Comparison of ENCODE assay signal across 16 cellular contexts in genomic region chr2:172251231-172251630, GRCh38.
DNase-seq lines count a peak whose midpoint lies in the region; ATAC-seq and TF ChIP-seq lines count a peak whose summit lies in the region.
"Had no signal": no experiment of that assay in that cellular context is flagged by ENCODE, and none has a peak within 500 bp of the region (broad histone marks: within the 10 kb centered on the region; RNA-seq: fewer than 3 reads in every experiment).

No MANE protein-coding gene starts in this region.

- no peak for TF ChIP-seq CTCF in PC-3 (conservative IDR thresholded peaks at IDR 0.05; ENCODE audit: low read depth, low read length)
- TF ChIP-seq CTCF in epithelial cell of esophagus (IDR thresholded peaks at IDR 0.05; ENCODE audit: insufficient read depth, low read depth, low read length, missing control alignments) = no peak

- POLR2A ChIA-PET in PC-3 (lab: Charles Lee; ENCODE audit: unreplicated experiment) = no interaction called here
- POLR2A ChIA-PET in activated CD4-positive, alpha-beta memory T cell treated with anti-CD3 and anti-CD28 coated beads for 36 hours (lab: Charles Lee) = interaction anchor here (0.8 kb wide), 1 partner anchor 191 kb away, joined by 3 read pairs; no protein-coding TSS in a partner anchor

- ATAC-seq in PC-3 = no peak
- ATAC-seq in HG03139 (IDR thresholded peaks at IDR 0.05; ENCODE audit: unreplicated experiment) = no peak
- ATAC-seq: CD8-positive, alpha-beta T cell; mucosa of descending colon had no signal

- no peak overlapping the region for H3K4me3 Mint-ChIP-seq in activated CD4-positive, alpha-beta memory T cell treated with anti-CD3 and anti-CD28 coated beads for 36 hours
- no peak overlapping the region for H3K4me3 Mint-ChIP-seq in activated naive CD4-positive, alpha-beta T cell treated with anti-CD3 and anti-CD28 coated beads, Interleukin-2, amount 10 ng/mL, durations not matched to agents 7 days and 5 days
- H3K4me3 Mint-ChIP-seq: activated naive CD8-positive, alpha-beta T cell treated with anti-CD3 and anti-CD28 coated beads for 36 hours; CD8-positive, alpha-beta T cell had no signal

- peaks cover 26% of the 10 kb centered on the region for H3F3A ChIP-seq in PC-3 (ENCODE audit: low read length, unreplicated experiment)

- CTCF ChIA-PET in PC-3 (lab: Charles Lee) = interaction anchor here (0.7 kb wide), 1 partner anchor 210 kb away, joined by 3 read pairs; no protein-coding TSS in a partner anchor
- CTCF ChIA-PET in activated CD4-positive, alpha-beta memory T cell treated with anti-CD3 and anti-CD28 coated beads for 36 hours (lab: Charles Lee) = interaction anchor here (0.8 kb wide), 1 partner anchor 8 kb away, joined by 3 read pairs; no protein-coding TSS in a partner anchor
- CTCF ChIA-PET in activated naive CD4-positive, alpha-beta T cell treated with anti-CD3 and anti-CD28 coated beads, Interleukin-2, amount 10 ng/mL, durations not matched to agents 7 days and 5 days (lab: Charles Lee) = interaction anchor here (5.2 kb wide), 1 partner anchor 210 kb away, joined by 18 read pairs; no protein-coding TSS in a partner anchor

- BruUV-seq in PC-3 (replicated peaks; lab: Mats Ljungman, UMichigan) = no TSS peak

- no peaks in the 10 kb centered on the region for H3K9me3 Mint-ChIP-seq in activated CD4-positive, alpha-beta memory T cell treated with anti-CD3 and anti-CD28 coated beads for 36 hours
- H3K9me3 Mint-ChIP-seq in activated naive CD4-positive, alpha-beta T cell treated with anti-CD3 and anti-CD28 coated beads, Interleukin-2, amount 10 ng/mL, durations not matched to agents 7 days and 5 days = peaks cover 10% of the 10 kb centered on the region
- H3K9me3 Mint-ChIP-seq: CD8-positive, alpha-beta T cell had no signal

- intact Hi-C loops in PC-3 (cut with micrococcal nuclease) = loop anchor here (5.0 kb wide), 1 partner anchor 191 kb away; no protein-coding TSS in a partner anchor
- intact Hi-C loops in activated CD4-positive, alpha-beta memory T cell treated with anti-CD3 and anti-CD28 coated beads for 36 hours (cut with micrococcal nuclease) = loop anchor here (5.0 kb wide), 1 partner anchor 186 kb away; no protein-coding TSS in a partner anchor
- intact Hi-C loops in posterior vena cava (cut with DNase I) = no loop called here

- no peaks in the 10 kb centered on the region for H3K9me2 ChIP-seq in PC-3 (replicated peaks; ENCODE audit: low read length)

- H3K9me3 ChIP-seq in PC-3 (ENCODE audit: low read length) (no peaks in the 10 kb centered on the region), mesodermal cell (ENCODE audit: control insufficient read depth, low read length) (no peaks in the 10 kb centered on the region)
- H3K9me3 ChIP-seq: HAP-1, mucosa of descending colon had no signal

- H3K4me1 ChIP-seq in PC-3 (ENCODE audit: insufficient read depth, low read length) (peaks cover 77% of the 10 kb centered on the region), mesodermal cell (ENCODE audit: control insufficient read depth, insufficient read depth, low read length, poor library complexity, severe bottlenecking) (peaks cover 60% of the 10 kb centered on the region)
- H3K4me1 ChIP-seq: HAP-1 had no signal

- H3K27ac ChIP-seq in PC-3 (ENCODE audit: low read length) (peak overlapping the region; percentile 90), mesodermal cell (ENCODE audit: low read depth, low read length, severe bottlenecking) (peak overlapping the region; percentile 30)

- H3K27me3 ChIP-seq in PC-3 (ENCODE audit: low read length) = no peaks in the 10 kb centered on the region

- H3K4me1 Mint-ChIP-seq in activated CD4-positive, alpha-beta memory T cell treated with anti-CD3 and anti-CD28 coated beads for 36 hours (ENCODE audit: low read depth) = peaks cover 33% of the 10 kb centered on the region
- H3K4me1 Mint-ChIP-seq in activated naive CD4-positive, alpha-beta T cell treated with anti-CD3 and anti-CD28 coated beads, Interleukin-2, amount 10 ng/mL, durations not matched to agents 7 days and 5 days = peaks cover 53% of the 10 kb centered on the region

- H4K20me1 ChIP-seq in PC-3 (ENCODE audit: low read length) = no peaks in the 10 kb centered on the region

- no peak overlapping the region for H2AFZ ChIP-seq in PC-3 (ENCODE audit: low read length)

- no peaks in the 10 kb centered on the region for H3K27me3 Mint-ChIP-seq in activated CD4-positive, alpha-beta memory T cell treated with anti-CD3 and anti-CD28 coated beads for 36 hours
- peaks cover 4% of the 10 kb centered on the region for H3K27me3 Mint-ChIP-seq in activated naive CD4-positive, alpha-beta T cell treated with anti-CD3 and anti-CD28 coated beads, Interleukin-2, amount 10 ng/mL, durations not matched to agents 7 days and 5 days
- H3K27me3 Mint-ChIP-seq: activated naive CD8-positive, alpha-beta T cell treated with anti-CD3 and anti-CD28 coated beads for 36 hours had no signal

- no peaks in the 10 kb centered on the region for H3K36me3 ChIP-seq in PC-3 (ENCODE audit: low read depth, low read length)
- H3K36me3 ChIP-seq in mesodermal cell (ENCODE audit: control insufficient read depth, insufficient read depth, low read length) = no peaks in the 10 kb centered on the region
- H3K36me3 ChIP-seq: HAP-1 had no signal

- H3K36me3 Mint-ChIP-seq in activated CD4-positive, alpha-beta memory T cell treated with anti-CD3 and anti-CD28 coated beads for 36 hours = no peaks in the 10 kb centered on the region
- peaks cover 10% of the 10 kb centered on the region for H3K36me3 Mint-ChIP-seq in activated naive CD4-positive, alpha-beta T cell treated with anti-CD3 and anti-CD28 coated beads, Interleukin-2, amount 10 ng/mL, durations not matched to agents 7 days and 5 days
- H3K36me3 Mint-ChIP-seq: activated naive CD8-positive, alpha-beta T cell treated with anti-CD3 and anti-CD28 coated beads for 36 hours; CD8-positive, alpha-beta T cell had no signal

- H3K4me3 ChIP-seq in PC-3 (ENCODE audit: low read length) = no peak overlapping the region
- no peak overlapping the region for H3K4me3 ChIP-seq in epithelial cell of esophagus (ENCODE audit: low read length)
- H3K4me3 ChIP-seq in mesodermal cell (ENCODE audit: extremely low read depth, insufficient read depth, low read length, poor library complexity, severe bottlenecking) = no peak overlapping the region
- H3K4me3 ChIP-seq: HAP-1, mucosa of descending colon had no signal

- no peak overlapping the region for H3K27ac Mint-ChIP-seq in activated CD4-positive, alpha-beta memory T cell treated with anti-CD3 and anti-CD28 coated beads for 36 hours
- H3K27ac Mint-ChIP-seq in activated naive CD4-positive, alpha-beta T cell treated with anti-CD3 and anti-CD28 coated beads, Interleukin-2, amount 10 ng/mL, durations not matched to agents 7 days and 5 days = no peak overlapping the region
- H3K27ac Mint-ChIP-seq: CD8-positive, alpha-beta T cell had no signal

- peak overlapping the region; percentile 17 for H3K4me2 ChIP-seq in PC-3 (ENCODE audit: low read length)

- H3K9ac ChIP-seq in PC-3 (ENCODE audit: low read length) = no peak overlapping the region

- H3K79me2 ChIP-seq in PC-3 (ENCODE audit: low read length) = no peaks in the 10 kb centered on the region

- DNase-seq in EH (ENCODE audit: low read depth) (peak; percentile 80), PC-3 (peak; percentile 25), epithelial cell of esophagus (ENCODE audit: low read depth) (peak; percentile 52), posterior vena cava (ENCODE audit: low spot score) (no peak)
- DNase-seq in activated CD4-positive, alpha-beta memory T cell treated with anti-CD3 and anti-CD28 coated beads for 36 hours = no peak
- DNase-seq in activated naive CD4-positive, alpha-beta T cell treated with anti-CD3 and anti-CD28 coated beads, Interleukin-2, amount 10 ng/mL, durations not matched to agents 7 days and 5 days = no peak
- DNase-seq: activated naive CD8-positive, alpha-beta T cell treated with anti-CD3 and anti-CD28 coated beads for 36 hours; CD8-positive, alpha-beta T cell; hypothalamus; mucosa of descending colon; NCI-H1105; NCI-H524 treated with DMSO at 0.1 percent for 48 hours; SHP77 had no signal

- WGBS in mesodermal cell (ENCODE audit: insufficient coverage in 2 of 2), 2 experiments = 44 to 64% methylated on average over 2 of the region's 3 CpGs

Comparison
In these comparisons a context has a peak if more than half of its experiments do, and no peak if none do; other contexts are left out.
1. DNase-seq: peak in EH (single experiment), PC-3 (single experiment) and epithelial cell of esophagus (single experiment); none in activated CD4-positive, alpha-beta memory T cell treated with anti-CD3 and anti-CD28 coated beads for 36 hours (single experiment), activated naive CD4-positive, alpha-beta T cell treated with anti-CD3 and anti-CD28 coated beads, Interleukin-2, amount 10 ng/mL, durations not matched to agents 7 days and 5 days (single experiment) and posterior vena cava (single experiment).
2. intact Hi-C loops: an anchor here in PC-3 (5.0 kb wide) and activated CD4-positive, alpha-beta memory T cell treated with anti-CD3 and anti-CD28 coated beads for 36 hours (5.0 kb wide); none called in posterior vena cava.